Comparison of ENCODE assay signal across 8 cellular contexts in the genomic region with DNA sequence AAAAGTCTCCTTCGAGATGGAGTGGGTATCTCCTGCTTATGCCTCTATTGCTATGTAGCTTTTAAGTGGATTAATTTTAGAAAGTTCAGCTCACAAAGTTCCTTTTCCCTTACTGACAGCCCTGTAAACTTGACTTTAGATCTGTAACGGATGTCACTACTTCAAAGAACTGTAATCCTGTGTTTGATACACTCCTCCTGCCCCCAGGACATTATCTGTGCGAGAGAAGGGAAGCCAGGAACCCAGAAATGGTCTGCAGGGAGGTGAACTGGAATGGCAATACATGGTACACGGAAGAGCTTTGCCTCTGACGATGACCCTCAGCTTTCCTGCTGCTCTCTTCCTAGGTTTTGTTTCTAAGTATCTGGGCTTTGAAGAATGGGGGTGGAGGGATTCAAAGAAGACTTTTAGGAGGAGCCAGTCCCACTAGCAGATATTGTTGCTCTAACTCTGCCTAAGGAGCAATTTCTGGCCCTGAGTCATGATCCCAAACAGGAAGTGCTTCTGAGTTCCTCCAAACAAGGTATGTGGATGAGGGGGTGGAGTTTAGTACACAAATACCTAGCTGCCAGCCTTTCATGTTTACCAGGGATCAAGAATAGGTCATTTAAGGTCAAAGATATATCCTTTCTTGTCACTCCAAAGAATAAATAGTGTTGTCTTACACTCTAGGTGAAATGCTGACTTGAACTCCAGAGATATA. TPM values are rescaled to one million over a fixed set of nuclear protein-coding genes. Genes with fewer than 3 reads are reported as not detected.
DNase-seq lines count a peak whose midpoint lies in the region; ATAC-seq and TF ChIP-seq lines count a peak whose summit lies in the region.

No MANE protein-coding gene starts in this region.

- no peaks in the 10 kb centered on the region for H3K9me3 Mint-ChIP-seq in activated naive CD8-positive, alpha-beta T cell treated with anti-CD3 and anti-CD28 coated beads, Interleukin-2, amount 10 ng/mL, durations not matched to agents 7 days and 5 days

- H3K27ac ChIP-seq in C4-2B (peak overlapping the region; percentile 49), HUES48 (ENCODE audit: low read depth, low read length) (peak overlapping the region; percentile 86)

- no peaks in the 10 kb centered on the region for H3K27me3 ChIP-seq in HUES48 (ENCODE audit: control insufficient read depth, insufficient read depth, low read length)

- H3K27ac Mint-ChIP-seq in activated naive CD8-positive, alpha-beta T cell treated with anti-CD3 and anti-CD28 coated beads, Interleukin-2, amount 10 ng/mL, durations not matched to agents 7 days and 5 days, result no peak overlapping the region

- POLR2A ChIA-PET in activated naive CD8-positive, alpha-beta T cell treated with anti-CD3 and anti-CD28 coated beads, Interleukin-2, amount 10 ng/mL, durations not matched to agents 7 days and 5 days (lab: Charles Lee), result no interaction called here

- H3K36me3 ChIP-seq in HUES48 (ENCODE audit: control insufficient read depth, insufficient read depth, low read length), result no peaks in the 10 kb centered on the region

- no peaks in the 10 kb centered on the region for H3K27me3 Mint-ChIP-seq in activated naive CD8-positive, alpha-beta T cell treated with anti-CD3 and anti-CD28 coated beads, Interleukin-2, amount 10 ng/mL, durations not matched to agents 7 days and 5 days

- no peak for TF ChIP-seq CTCF in C4-2B (conservative IDR thresholded peaks at IDR 0.05)

- no peak overlapping the region for H3K9ac ChIP-seq in HUES48 (ENCODE audit: low read depth, low read length)

- no peak overlapping the region for H3K4me3 Mint-ChIP-seq in activated naive CD8-positive, alpha-beta T cell treated with anti-CD3 and anti-CD28 coated beads, Interleukin-2, amount 10 ng/mL, durations not matched to agents 7 days and 5 days

- DNase-seq in activated naive CD8-positive, alpha-beta T cell treated with anti-CD3 and anti-CD28 coated beads, Interleukin-2, amount 10 ng/mL, durations not matched to agents 7 days and 5 days, result no peak
- DNase-seq in left colon, result peak; percentile 13 to 39
- DNase-seq in GF-D8 (lab: John Stamatoyannopoulos, UW), result no peak
- DNase-seq in hippocampal formation (lab: John Stamatoyannopoulos, UW), result no peak

- no peak overlapping the region for H3K4me3 ChIP-seq in HUES48 (ENCODE audit: low read depth, low read length)

- no peaks in the 10 kb centered on the region for H3K36me3 Mint-ChIP-seq in activated naive CD8-positive, alpha-beta T cell treated with anti-CD3 and anti-CD28 coated beads, Interleukin-2, amount 10 ng/mL, durations not matched to agents 7 days and 5 days

- peak; percentile 36 for ATAC-seq in activated naive CD8-positive, alpha-beta T cell treated with anti-CD3 and anti-CD28 coated beads, Interleukin-2, amount 10 ng/mL, durations not matched to agents 7 days and 5 days (ENCODE audit: low read depth)
- ATAC-seq in left colon (peak; percentile 86), HG02870 (IDR thresholded peaks at IDR 0.05; ENCODE audit: unreplicated experiment) (no peak), GM19351 (IDR thresholded peaks at IDR 0.05; ENCODE audit: unreplicated experiment) (no peak)

- H3K9me3 ChIP-seq in HUES48 (ENCODE audit: control insufficient read depth, insufficient read depth, low read length), result no peaks in the 10 kb centered on the region

- H3K4me1 Mint-ChIP-seq in activated naive CD8-positive, alpha-beta T cell treated with anti-CD3 and anti-CD28 coated beads, Interleukin-2, amount 10 ng/mL, durations not matched to agents 7 days and 5 days, result peaks cover 29% of the 10 kb centered on the region

- intact Hi-C loops in left colon (cut with DNase I, micrococcal nuclease), result no loop called here

- H3K4me1 ChIP-seq in HUES48 (ENCODE audit: control insufficient read depth, insufficient read depth, low read length), result peaks cover 11% of the 10 kb centered on the region

RNA-seq across cellular contexts. Expression of gene TMC1, which starts 43.4 kb away (rescaled TPM):
- not detected for total RNA-seq in activated naive CD8-positive, alpha-beta T cell treated with anti-CD3 and anti-CD28 coated beads, Interleukin-2, amount 10 ng/mL, durations not matched to agents 7 days and 5 days
- under 1 TPM; 0.28 to 0.40 TPM for total RNA-seq in left colon

Comparison
In these comparisons a context has a peak if more than half of its experiments do, and no peak if none do; other contexts are left out.
1. ATAC-seq: peak in activated naive CD8-positive, alpha-beta T cell treated with anti-CD3 and anti-CD28 coated beads, Interleukin-2, amount 10 ng/mL, durations not matched to agents 7 days and 5 days (single experiment) and left colon (single experiment); none in HG02870 (single experiment) and GM19351 (single experiment).
2. DNase-seq: peak in left colon (2 of 2); none in activated naive CD8-positive, alpha-beta T cell treated with anti-CD3 and anti-CD28 coated beads, Interleukin-2, amount 10 ng/mL, durations not matched to agents 7 days and 5 days (single experiment), GF-D8 (single experiment) and hippocampal formation (0 of 2).